ENCODE assay signal across 8 cellular contexts in genomic region chr12:65306603-65307501, GRCh38. TPM values are rescaled to one million over a fixed set of nuclear protein-coding genes. Genes with fewer than 3 reads are reported as not detected.
DNase-seq lines count a peak whose midpoint lies in the region; ATAC-seq and TF ChIP-seq lines count a peak whose summit lies in the region.

No MANE protein-coding gene starts in this region.

- POLR2A ChIA-PET in activated CD8-positive, alpha-beta T cell treated with anti-CD3 and anti-CD28 coated beads, Interleukin-2, amount 10 ng/mL, durations not matched to agents 7 days and 5 days (lab: Charles Lee), result no interaction called here

- ATAC-seq in activated CD8-positive, alpha-beta T cell treated with anti-CD3 and anti-CD28 coated beads, Interleukin-2, amount 10 ng/mL, durations not matched to agents 7 days and 5 days, result peak; percentile 27
- ATAC-seq in upper lobe of right lung (peak; percentile 60), HG02981 (IDR thresholded peaks at IDR 0.05; ENCODE audit: unreplicated experiment) (no peak)

- H3K27me3 ChIP-seq in upper lobe of right lung, result no peaks in the 10 kb centered on the region

- TF ChIP-seq CTCF in GM12872 (IDR thresholded peaks at IDR 0.05; ENCODE audit: insufficient read depth, low read depth, low read length), result peak; percentile 54
- peak; percentile 60 for TF ChIP-seq CTCF in upper lobe of right lung (IDR thresholded peaks at IDR 0.05)

- H3K4me3 ChIP-seq in upper lobe of right lung, result no peak overlapping the region

- H3K36me3 Mint-ChIP-seq in activated CD8-positive, alpha-beta T cell treated with anti-CD3 and anti-CD28 coated beads, Interleukin-2, amount 10 ng/mL, durations not matched to agents 7 days and 5 days (ENCODE audit: low read depth), result no peaks in the 10 kb centered on the region

- CTCF ChIA-PET in activated CD8-positive, alpha-beta T cell treated with anti-CD3 and anti-CD28 coated beads, Interleukin-2, amount 10 ng/mL, durations not matched to agents 7 days and 5 days (lab: Charles Lee), result interaction anchor here (1.1 kb wide), 1 partner anchor 416 kb away, joined by 4 read pairs; no protein-coding TSS in a partner anchor

- H3K4me1 Mint-ChIP-seq in activated CD8-positive, alpha-beta T cell treated with anti-CD3 and anti-CD28 coated beads, Interleukin-2, amount 10 ng/mL, durations not matched to agents 7 days and 5 days (ENCODE audit: low read depth), result no peaks in the 10 kb centered on the region

- H3K27me3 Mint-ChIP-seq in activated CD8-positive, alpha-beta T cell treated with anti-CD3 and anti-CD28 coated beads, Interleukin-2, amount 10 ng/mL, durations not matched to agents 7 days and 5 days (ENCODE audit: low read depth), result peaks cover 15% of the 10 kb centered on the region

- intact Hi-C loops in upper lobe of right lung (cut with DNase I), result no loop called here

- no peaks in the 10 kb centered on the region for H3K9me3 Mint-ChIP-seq in activated CD8-positive, alpha-beta T cell treated with anti-CD3 and anti-CD28 coated beads, Interleukin-2, amount 10 ng/mL, durations not matched to agents 7 days and 5 days (ENCODE audit: insufficient read depth)

- H3K9me3 ChIP-seq in upper lobe of right lung, result no peaks in the 10 kb centered on the region

- H3K27ac ChIP-seq in upper lobe of right lung, result no peak overlapping the region

- peak; percentile 79 for DNase-seq in NAMALWA (ENCODE audit: low spot score)
- peak; percentile 32 for DNase-seq in activated CD8-positive, alpha-beta T cell treated with anti-CD3 and anti-CD28 coated beads, Interleukin-2, amount 10 ng/mL, durations not matched to agents 7 days and 5 days
- DNase-seq in iPS DF 4.7 (ENCODE audit: extremely low read depth, low spot score), result peak; percentile 25
- no peak for DNase-seq in upper lobe of right lung
- DNase-seq in activated naive CD4-positive, alpha-beta T cell treated with Interleukin-2 at 50 U/mL for 16 hours, result no peak
- no peak for DNase-seq in activated CD4-positive, CD25-positive, alpha-beta regulatory T cell (lab: John Stamatoyannopoulos, UW)

- no peak overlapping the region for H3K27ac Mint-ChIP-seq in activated CD8-positive, alpha-beta T cell treated with anti-CD3 and anti-CD28 coated beads, Interleukin-2, amount 10 ng/mL, durations not matched to agents 7 days and 5 days

- no peaks in the 10 kb centered on the region for H3K36me3 ChIP-seq in upper lobe of right lung

- peaks cover 10% of the 10 kb centered on the region for H3K4me1 ChIP-seq in upper lobe of right lung

- H3K4me3 Mint-ChIP-seq in activated CD8-positive, alpha-beta T cell treated with anti-CD3 and anti-CD28 coated beads, Interleukin-2, amount 10 ng/mL, durations not matched to agents 7 days and 5 days, result no peak overlapping the region

RNA-seq across cellular contexts. Expression of gene MSRB3, which starts 28.4 kb away (rescaled TPM):
- total RNA-seq in activated CD8-positive, alpha-beta T cell treated with anti-CD3 and anti-CD28 coated beads, Interleukin-2, amount 10 ng/mL, durations not matched to agents 7 days and 5 days, result not detected
- total RNA-seq in upper lobe of right lung, result 61.3 TPM

Comparison
In these comparisons a context has a peak if more than half of its experiments do, and no peak if none do; other contexts are left out.
1. DNase-seq: peak in NAMALWA (single experiment), activated CD8-positive, alpha-beta T cell treated with anti-CD3 and anti-CD28 coated beads, Interleukin-2, amount 10 ng/mL, durations not matched to agents 7 days and 5 days (single experiment) and iPS DF 4.7 (single experiment); none in upper lobe of right lung (single experiment), activated naive CD4-positive, alpha-beta T cell treated with Interleukin-2 at 50 U/mL for 16 hours (single experiment) and activated CD4-positive, CD25-positive, alpha-beta regulatory T cell (0 of 4).
2. RNA of gene MSRB3, which starts 28.4 kb away (total RNA-seq): 61.3 TPM in upper lobe of right lung (single experiment); not detected in activated CD8-positive, alpha-beta T cell treated with anti-CD3 and anti-CD28 coated beads, Interleukin-2, amount 10 ng/mL, durations not matched to agents 7 days and 5 days; every median in the first group is over 10 times any median in the second.